Comparison of ENCODE assay signal across 8 cellular contexts in genomic region chr15:78539464-78540134, GRCh38. TPM values are rescaled to one million over a fixed set of nuclear protein-coding genes. Genes with fewer than 3 reads are reported as not detected.
DNase-seq lines count a peak whose midpoint lies in the region; ATAC-seq and TF ChIP-seq lines count a peak whose summit lies in the region.
"Not testable (repeated sequence)": the region's sequence is repeated elsewhere in the genome, so short reads cannot be mapped to it uniquely, and the experiment has no call there.

No MANE protein-coding gene starts in this region.

- H3K27ac ChIP-seq in DOHH2 (ENCODE audit: low read depth, low read length) (peak overlapping the region; percentile 47; the same call in 1 of the 2 replicates), MM.1S (ENCODE audit: low read length) (peak overlapping the region; percentile 91), brain microvascular endothelial cell (peak overlapping the region; percentile 96), mesenchymal stem cell (ENCODE audit: low read length, poor library complexity, severe bottlenecking) (peak overlapping the region; percentile 14), sigmoid colon (peak overlapping the region; percentile 94 to 97 (median 96)), upper lobe of right lung (peak overlapping the region; percentile 94)

- not testable (repeated sequence) for H4K20me1 ChIP-seq in DOHH2 (ENCODE audit: control insufficient read depth, insufficient read depth, low read depth, low read length); MM.1S (ENCODE audit: insufficient read depth, low read length)

- not testable (repeated sequence) for TF ChIP-seq POLR2A in sigmoid colon (IDR thresholded peaks at IDR 0.05)

- not testable (repeated sequence) for H2AK5ac ChIP-seq in mesenchymal stem cell (ENCODE audit: low read length, severe bottlenecking)

- H3K4me3 ChIP-seq in DOHH2 (ENCODE audit: low read length) = peak overlapping the region; percentile 92
- H3K4me3 ChIP-seq in MM.1S (ENCODE audit: low read length) = peak overlapping the region; percentile 90
- peak overlapping the region; percentile 90 for H3K4me3 ChIP-seq in brain microvascular endothelial cell (ENCODE audit: low read depth, low read length)
- peak overlapping the region; percentile 93 for H3K4me3 ChIP-seq in fibroblast of the aortic adventitia (ENCODE audit: low read depth, low read length)
- peak overlapping the region in 1 of 2 experiments; percentile 97 for H3K4me3 ChIP-seq in mesenchymal stem cell (ENCODE audit: insufficient read depth in 1 of 2, low read depth in 1 of 2, low read length in 2 of 2)
- peak overlapping the region; percentile 73 to 88 (median 78) for H3K4me3 ChIP-seq in sigmoid colon
- H3K4me3 ChIP-seq in upper lobe of right lung = peak overlapping the region; percentile 82

- H3K79me1 ChIP-seq in mesenchymal stem cell (replicated peaks; ENCODE audit: low read length, poor library complexity, severe bottlenecking) = peaks cover 10% of the 10 kb centered on the region

- not testable (repeated sequence) for H2BK15ac ChIP-seq in mesenchymal stem cell (ENCODE audit: low read depth, poor library complexity, severe bottlenecking)

- H3K4ac ChIP-seq in mesenchymal stem cell (ENCODE audit: low read depth in 1 of 2, low read length in 2 of 2) = peak overlapping the region; percentile 54 to 92

- H3K23ac ChIP-seq in mesenchymal stem cell (ENCODE audit: low read length in 2 of 2) = not testable (repeated sequence)

- 97% methylated on average over 17 of the region's 18 CpGs for WGBS in mesenchymal stem cell
- 66 to 76% methylated on average over 18 of the region's 18 CpGs for WGBS in sigmoid colon, 2 donors

- not testable (repeated sequence) for H3K14ac ChIP-seq in mesenchymal stem cell (ENCODE audit: low read length in 2 of 2)

- intact Hi-C loops in sigmoid colon (cut with DNase I) = loop anchor here (2.0 kb wide), 2 partner anchors 25 to 33 kb away; partner anchors contain the start of genes CHRNA5 and HYKK
- intact Hi-C loops in upper lobe of right lung (cut with DNase I) = not testable (repeated sequence)

- in situ Hi-C loops in brain microvascular endothelial cell (cut with HindIII; ENCODE audit: low pct_ligation_motif_present, low sequenced_read_pairs) = not testable (repeated sequence)

- not testable (repeated sequence) for H2BK120ac ChIP-seq in mesenchymal stem cell (ENCODE audit: low read depth, low read length)

- not testable (repeated sequence) for H3F3A ChIP-seq in DOHH2 (ENCODE audit: control insufficient read depth, insufficient read depth)
- H3F3A ChIP-seq in MM.1S (ENCODE audit: insufficient read depth, low read length) = peaks cover 26% of the 10 kb centered on the region

- DNase-seq in MM.1S; fibroblast of the aortic adventitia (ENCODE audit: low read depth); mesenchymal stem cell; sigmoid colon; upper lobe of right lung: not testable (repeated sequence)
- peak; percentile 7 to 19 for DNase-seq in activated CD4-positive, alpha-beta T cell treated with anti-CD3 and anti-CD28 coated beads, Interleukin-2, amount 50 U/mL, for 48 hours
- DNase-seq in brain microvascular endothelial cell = peak; percentile 1

- H4K91ac ChIP-seq in mesenchymal stem cell (ENCODE audit: low read length) = not testable (repeated sequence)

- TF ChIP-seq CTCF in DOHH2 (IDR thresholded peaks at IDR 0.05; ENCODE audit: low read depth, low read length, poor library complexity, severe bottlenecking); MM.1S (IDR thresholded peaks at IDR 0.05; ENCODE audit: low read length); brain microvascular endothelial cell (IDR thresholded peaks at IDR 0.05; ENCODE audit: low read depth, low read length, missing control alignments); fibroblast of the aortic adventitia (IDR thresholded peaks at IDR 0.05; ENCODE audit: insufficient read depth, low read length); sigmoid colon (IDR thresholded peaks at IDR 0.05); upper lobe of right lung (IDR thresholded peaks at IDR 0.05): not testable (repeated sequence)

- H3K9ac ChIP-seq in MM.1S (ENCODE audit: low read length) (peak overlapping the region; percentile 94), mesenchymal stem cell (ENCODE audit: low read length) (peak overlapping the region; percentile 98)

- H3K79me2 ChIP-seq in DOHH2 (ENCODE audit: control insufficient read depth, low read length) = peaks cover 40% of the 10 kb centered on the region
- peaks cover 40% of the 10 kb centered on the region for H3K79me2 ChIP-seq in MM.1S (ENCODE audit: low read length)

- ATAC-seq in upper lobe of right lung = not testable (repeated sequence)

- H2BK5ac ChIP-seq in mesenchymal stem cell (ENCODE audit: low read depth, low read length, poor library complexity, severe bottlenecking) = not testable (repeated sequence)

- not testable (repeated sequence) for H4K8ac ChIP-seq in mesenchymal stem cell (ENCODE audit: low read length)

- TF ChIP-seq EP300 in sigmoid colon (IDR thresholded peaks at IDR 0.05) = not testable (repeated sequence)

- H3K9me2 ChIP-seq in DOHH2 (replicated peaks; ENCODE audit: control insufficient read depth, low read length); MM.1S (replicated peaks; ENCODE audit: insufficient read depth, low read length): not testable (repeated sequence)

- H3K4me2 ChIP-seq in DOHH2 (ENCODE audit: low read length) = peak overlapping the region; percentile 84
- H3K4me2 ChIP-seq in MM.1S (ENCODE audit: low read depth, low read length) = peak overlapping the region; percentile 73
- H3K4me2 ChIP-seq in mesenchymal stem cell (ENCODE audit: low read length, poor library complexity, severe bottlenecking) = peak overlapping the region; percentile 96

- not testable (repeated sequence) for H3K27me3 ChIP-seq in DOHH2 (ENCODE audit: control insufficient read depth, low read length); MM.1S (replicated peaks; ENCODE audit: insufficient read depth, low read length); brain microvascular endothelial cell (replicated peaks); mesenchymal stem cell (ENCODE audit: control insufficient read depth in 1 of 2, insufficient read depth in 1 of 2, low read length in 2 of 2); sigmoid colon; upper lobe of right lung

- H3K36me3 ChIP-seq in DOHH2 (ENCODE audit: control insufficient read depth, low read length) (peaks cover 38% of the 10 kb centered on the region), MM.1S (replicated peaks; ENCODE audit: insufficient read depth, low read length) (peaks cover 13% of the 10 kb centered on the region; the same call in 1 of the 2 replicates), brain microvascular endothelial cell (replicated peaks) (peaks cover 15% of the 10 kb centered on the region), mesenchymal stem cell (ENCODE audit: control insufficient read depth in 1 of 2, insufficient read depth in 2 of 2, low read depth in 1 of 2, low read length in 2 of 2) (peaks cover 7 to 29% of the 10 kb centered on the region in 2 experiments), sigmoid colon (peaks cover 0 to 27% (median 7%) of the 10 kb centered on the region in 4 donors), upper lobe of right lung (peaks cover 16% of the 10 kb centered on the region)

- not testable (repeated sequence) for H2BK12ac ChIP-seq in mesenchymal stem cell (ENCODE audit: low read length in 2 of 2)

- H3K9me3 ChIP-seq in DOHH2 (ENCODE audit: control insufficient read depth, insufficient read depth, low read length); MM.1S (replicated peaks; ENCODE audit: insufficient read depth, low read length); mesenchymal stem cell (ENCODE audit: control insufficient read depth, low read length); sigmoid colon; upper lobe of right lung: not testable (repeated sequence)

- peaks cover 16% of the 10 kb centered on the region for H3K4me1 ChIP-seq in DOHH2 (ENCODE audit: control insufficient read depth, low read length)
- H3K4me1 ChIP-seq in MM.1S (ENCODE audit: low read length) = peaks cover 19% of the 10 kb centered on the region
- H3K4me1 ChIP-seq in mesenchymal stem cell (ENCODE audit: control insufficient read depth, insufficient read depth, low read depth, low read length) = not testable (repeated sequence)
- peaks cover 0 to 29% (median 16%) of the 10 kb centered on the region in 4 donors for H3K4me1 ChIP-seq in sigmoid colon
- peaks cover 24% of the 10 kb centered on the region for H3K4me1 ChIP-seq in upper lobe of right lung

- peak overlapping the region; percentile 15 to 96 for H3K18ac ChIP-seq in mesenchymal stem cell (ENCODE audit: low read depth in 1 of 2, low read length in 2 of 2)

- H2AFZ ChIP-seq in MM.1S (ENCODE audit: low read length) (peak overlapping the region; percentile 80), mesenchymal stem cell (ENCODE audit: low read depth, low read length) (peak overlapping the region; percentile 95)

RNA-seq across cellular contexts. Expression of gene PSMA4, which starts 0.6 kb away (rescaled TPM):
- total RNA-seq in fibroblast of the aortic adventitia (ENCODE audit: low replicate concordance) (107 and 275 TPM in 2 replicates), sigmoid colon (100 to 1,000 TPM in 3 of 4 donors, 10 to 100 TPM in 1; 90.8 to 173 (median 157) TPM), upper lobe of right lung (112 TPM)
- polyA plus RNA-seq in mesenchymal stem cell (2013, experiment 1 of 2) = 500 TPM
- 505 TPM for polyA plus RNA-seq in mesenchymal stem cell (2013, experiment 2 of 2)
- polyA plus RNA-seq in sigmoid colon = 100 to 1,000 TPM; 249 to 390 (median 269) TPM

RNA-seq across cellular contexts. Expression of gene CHRNA5, which starts 25.7 kb away (rescaled TPM):
- total RNA-seq in fibroblast of the aortic adventitia (ENCODE audit: low replicate concordance) (1.1 and 1.6 TPM in 2 replicates), sigmoid colon (1 to 10 TPM; 1.2 to 3.0 (median 1.7) TPM), upper lobe of right lung (1.2 TPM)
- polyA plus RNA-seq in mesenchymal stem cell (2013, experiment 1 of 2) = 0.94 TPM
- polyA plus RNA-seq in mesenchymal stem cell (2013, experiment 2 of 2) = 0.64 TPM
- polyA plus RNA-seq in sigmoid colon = 1 to 10 TPM in 2 of 3 donors, under 1 TPM in 1; 0.92 to 3.8 (median 1.8) TPM

RNA-seq across cellular contexts. Expression of gene HYKK, which starts 32.2 kb away (rescaled TPM):
- total RNA-seq in fibroblast of the aortic adventitia (ENCODE audit: low replicate concordance) (3.3 and 10.2 TPM in 2 replicates), sigmoid colon (10 to 100 TPM in 3 of 4 donors, 1 to 10 TPM in 1; 9.1 to 17.8 (median 15.0) TPM), upper lobe of right lung (4.1 TPM)
- polyA plus RNA-seq in mesenchymal stem cell (2013, experiment 1 of 2) = 1.6 TPM
- polyA plus RNA-seq in mesenchymal stem cell (2013, experiment 2 of 2) = 2.0 TPM
- polyA plus RNA-seq in sigmoid colon = 1 to 10 TPM; 4.0 to 7.2 (median 4.9) TPM

Comparison
In these comparisons a context has a peak if more than half of its experiments do, and no peak if none do; other contexts are left out.
1. H3K27ac ChIP-seq: peak in every context shown above with its lines; median percentile 96 in brain microvascular endothelial cell; 96 in sigmoid colon; 94 in upper lobe of right lung; 91 in MM.1S; 47 in DOHH2; 14 in mesenchymal stem cell.